16 cellular contexts compared by ENCODE assay signal in genomic region chr9:81798606-81799005, GRCh38.
"Had no signal": no experiment of that assay in that cellular context is flagged by ENCODE, and none has a peak within 500 bp of the region (broad histone marks: within the 10 kb centered on the region; RNA-seq: fewer than 3 reads in every experiment).

No MANE protein-coding gene starts in this region.

- H3K36me3 ChIP-seq: cardiac muscle cell, prostate gland, right lobe of liver, stomach, upper lobe of left lung had no signal

- H3K4me3 ChIP-seq: cardiac muscle cell, prostate gland, right lobe of liver, stomach, upper lobe of left lung had no signal

- H3K27ac ChIP-seq: cardiac muscle cell, epithelial cell of prostate, prostate gland, right lobe of liver, upper lobe of left lung had no signal

- H3K27me3 ChIP-seq: right lobe of liver, stomach, upper lobe of left lung had no signal

- DNase-seq: activated CD4-positive, alpha-beta T cell treated with anti-CD3 and anti-CD28 coated beads, Interleukin-2, amount 10 ng/mL, durations not matched to agents 24 days and 14 days; activated CD8-positive, alpha-beta memory T cell treated with anti-CD3 and anti-CD28 coated beads, Interleukin-2, amount 50 U/mL, for 4 hours; activated naive CD4-positive, alpha-beta T cell treated with anti-CD3 and anti-CD28 coated beads for 36 hours; activated naive CD8-positive, alpha-beta T cell treated with anti-CD3 and anti-CD28 coated beads, Interleukin-2, amount 50 U/mL, for 24 hours; activated T-cell treated with anti-CD3 and anti-CD28 coated beads, Interleukin-2, amount 50 U/mL, for 4 hours; endodermal cell; mammary epithelial cell; right lobe of liver; small intestine; stimulated activated CD4-positive, alpha-beta T cell treated with anti-CD3 and anti-CD28 coated beads, Interleukin-4, amount 100 ng/mL, for 1 hour; stomach; upper lobe of left lung had no signal

- H3K9me3 ChIP-seq: prostate gland, right lobe of liver, stomach, upper lobe of left lung had no signal

- H3K4me1 ChIP-seq: prostate gland, right lobe of liver, upper lobe of left lung had no signal

- ATAC-seq: activated naive CD8-positive, alpha-beta T cell treated with anti-CD3 and anti-CD28 coated beads, Interleukin-2, amount 50 U/mL, for 24 hours; activated T-cell treated with anti-CD3 and anti-CD28 coated beads, Interleukin-2, amount 50 U/mL, for 4 hours; right lobe of liver; stimulated activated effector memory CD8-positive, alpha-beta T cell treated with anti-CD3 and anti-CD28 coated beads, Interleukin-12 subunit alpha, Interleukin-12 subunit beta, amount 100 ng/mL, for 72 hours had no signal
